In the genomic region with DNA sequence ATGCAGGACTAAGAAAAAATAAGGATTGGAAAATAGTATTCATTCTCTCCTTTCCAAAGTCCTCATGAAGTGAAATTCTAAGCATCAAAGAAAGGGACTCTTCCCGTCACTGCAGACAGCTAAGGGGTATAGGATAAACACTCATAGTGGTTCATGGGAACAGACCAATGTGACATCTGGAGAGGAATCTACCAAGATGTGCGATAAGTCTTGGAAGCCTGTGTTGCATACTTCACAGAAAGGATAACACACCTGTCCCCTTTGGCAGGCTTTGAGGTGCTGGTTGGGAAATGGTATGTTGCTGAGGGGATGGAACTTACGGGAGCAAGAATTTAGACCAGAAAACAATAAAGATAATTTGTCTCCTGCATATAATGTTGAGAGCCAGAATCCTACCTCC, we compare ENCODE assay signal across 31 cellular contexts.
"Had no signal": no experiment of that assay in that cellular context is flagged by ENCODE, and none has a peak within 500 bp of the region (broad histone marks: within the 10 kb centered on the region; RNA-seq: fewer than 3 reads in every experiment).

No MANE protein-coding gene starts in this region.

- H3K4me2 ChIP-seq: neural progenitor cell, smooth muscle cell had no signal

- H3K36me3 ChIP-seq: neural progenitor cell, ovary, upper lobe of right lung, uterus had no signal

- H3K9me3 Mint-ChIP-seq: natural killer cell had no signal

- H3K27me3 Mint-ChIP-seq: progenitor cell of endocrine pancreas; stimulated activated memory B cell treated with anti-CD40 and anti-IgM and Interleukin-4, amounts not matched to agents 10 μg/mL and 1 μg/mL and 100 μg/mL, for 72 hours had no signal

- H3K9ac ChIP-seq: neural progenitor cell, parathyroid adenoma had no signal

- H3K36me3 Mint-ChIP-seq: natural killer cell; stimulated activated memory B cell treated with anti-CD40 and anti-IgM and Interleukin-4, amounts not matched to agents 10 μg/mL and 1 μg/mL and 100 μg/mL, for 72 hours had no signal

- DNase-seq: naive thymus-derived CD4-positive, alpha-beta T cell; natural killer cell; occipital lobe; ovary; posterior cingulate gyrus; psoas muscle; right cardiac atrium; spleen; stimulated activated CD4-positive, alpha-beta T cell treated with anti-CD3 and anti-CD28 coated beads, Interleukin-12 subunit alpha, Interleukin-12 subunit beta, amount 100 ng/mL, for 4 hours; stimulated activated CD4-positive, alpha-beta T cell treated with anti-CD3 and anti-CD28 coated beads, Interleukin-1b, Interleukin-23, amount 100 ng/mL, for 48 hours; stimulated activated CD4-positive, alpha-beta T cell treated with anti-CD3 and anti-CD28 coated beads, Interleukin-4, amount 100 ng/mL, for 1 hour; stimulated activated CD4-positive, alpha-beta T cell treated with anti-CD3 and anti-CD28 coated beads, Interleukin-4, amount 100 ng/mL, for 4 hours; stimulated activated CD8-positive, alpha-beta memory T cell treated with anti-CD3 and anti-CD28 coated beads, Interleukin-4, amount 100 ng/mL, for 48 hours; stimulated activated naive CD4-positive, alpha-beta T cell; stimulated activated naive CD8-positive, alpha-beta T cell treated with anti-CD3 and anti-CD28 coated beads, Interleukin-15, amount 100 ng/mL, for 72 hours; stimulated activated naive CD8-positive, alpha-beta T cell treated with anti-CD3 and anti-CD28 coated beads, Interleukin-15, Interleukin-2, amounts not matched to agents 100 U/mL and 50 U/mL, for 24 hours; substantia nigra; testis; tibial artery; transverse colon; upper lobe of right lung; uterus had no signal

- ATAC-seq: naive thymus-derived CD4-positive, alpha-beta T cell; natural killer cell; psoas muscle; right cardiac atrium; sciatic nerve; stimulated activated memory B cell treated with anti-CD40 and anti-IgM and Interleukin-4, amounts not matched to agents 10 μg/mL and 1 μg/mL and 100 μg/mL, for 72 hours; stimulated activated naive CD8-positive, alpha-beta T cell treated with anti-CD3 and anti-CD28 coated beads, Interleukin-15, amount 100 ng/mL, for 72 hours; stimulated activated naive CD8-positive, alpha-beta T cell treated with anti-CD3 and anti-CD28 coated beads, Interleukin-15, Interleukin-2, amounts not matched to agents 100 U/mL and 50 U/mL, for 24 hours; upper lobe of right lung had no signal

- H3K27ac ChIP-seq: neural progenitor cell, ovary, parathyroid adenoma, skin epidermis, spleen, suprapubic skin, testis, tibial artery, transverse colon, upper lobe of right lung, uterus had no signal

- H3K27me3 ChIP-seq: neural progenitor cell, ovary, spleen, suprapubic skin, testis, tibial artery, transverse colon, upper lobe of right lung, uterus had no signal

- H3K27ac Mint-ChIP-seq: naive thymus-derived CD4-positive, alpha-beta T cell; natural killer cell; nephron; neural progenitor cell; progenitor cell of endocrine pancreas; stimulated activated memory B cell treated with anti-CD40 and anti-IgM and Interleukin-4, amounts not matched to agents 10 μg/mL and 1 μg/mL and 100 μg/mL, for 72 hours; stimulated activated naive CD8-positive, alpha-beta T cell treated with anti-CD3 and anti-CD28 coated beads, Interleukin-15, amount 100 ng/mL, for 72 hours had no signal

- H3K4me1 Mint-ChIP-seq: naive thymus-derived CD4-positive, alpha-beta T cell; natural killer cell; nephron; neural progenitor cell; stimulated activated memory B cell treated with anti-CD40 and anti-IgM and Interleukin-4, amounts not matched to agents 10 μg/mL and 1 μg/mL and 100 μg/mL, for 72 hours; stimulated activated naive CD8-positive, alpha-beta T cell treated with anti-CD3 and anti-CD28 coated beads, Interleukin-15, amount 100 ng/mL, for 72 hours had no signal

- H3K9me3 ChIP-seq: psoas muscle, testis, tibial artery, transverse colon, upper lobe of right lung, uterus had no signal

- H2AFZ ChIP-seq: neural progenitor cell, parathyroid adenoma had no signal

- H3K4me1 ChIP-seq: neural progenitor cell, spleen, suprapubic skin, testis, tibial artery, upper lobe of right lung, uterus had no signal

- H3K4me3 ChIP-seq: neural progenitor cell, ovary, psoas muscle, skin epidermis, smooth muscle cell, spleen, suprapubic skin, testis, tibial artery, transverse colon, upper lobe of right lung, uterus had no signal

- H3K4me3 Mint-ChIP-seq: naive thymus-derived CD4-positive, alpha-beta T cell; natural killer cell; nephron; neural progenitor cell; stimulated activated memory B cell treated with anti-CD40 and anti-IgM and Interleukin-4, amounts not matched to agents 10 μg/mL and 1 μg/mL and 100 μg/mL, for 72 hours; stimulated activated naive CD8-positive, alpha-beta T cell treated with anti-CD3 and anti-CD28 coated beads, Interleukin-15, amount 100 ng/mL, for 72 hours had no signal
